Comparison of ENCODE assay signal across 8 cellular contexts in the genomic region with DNA sequence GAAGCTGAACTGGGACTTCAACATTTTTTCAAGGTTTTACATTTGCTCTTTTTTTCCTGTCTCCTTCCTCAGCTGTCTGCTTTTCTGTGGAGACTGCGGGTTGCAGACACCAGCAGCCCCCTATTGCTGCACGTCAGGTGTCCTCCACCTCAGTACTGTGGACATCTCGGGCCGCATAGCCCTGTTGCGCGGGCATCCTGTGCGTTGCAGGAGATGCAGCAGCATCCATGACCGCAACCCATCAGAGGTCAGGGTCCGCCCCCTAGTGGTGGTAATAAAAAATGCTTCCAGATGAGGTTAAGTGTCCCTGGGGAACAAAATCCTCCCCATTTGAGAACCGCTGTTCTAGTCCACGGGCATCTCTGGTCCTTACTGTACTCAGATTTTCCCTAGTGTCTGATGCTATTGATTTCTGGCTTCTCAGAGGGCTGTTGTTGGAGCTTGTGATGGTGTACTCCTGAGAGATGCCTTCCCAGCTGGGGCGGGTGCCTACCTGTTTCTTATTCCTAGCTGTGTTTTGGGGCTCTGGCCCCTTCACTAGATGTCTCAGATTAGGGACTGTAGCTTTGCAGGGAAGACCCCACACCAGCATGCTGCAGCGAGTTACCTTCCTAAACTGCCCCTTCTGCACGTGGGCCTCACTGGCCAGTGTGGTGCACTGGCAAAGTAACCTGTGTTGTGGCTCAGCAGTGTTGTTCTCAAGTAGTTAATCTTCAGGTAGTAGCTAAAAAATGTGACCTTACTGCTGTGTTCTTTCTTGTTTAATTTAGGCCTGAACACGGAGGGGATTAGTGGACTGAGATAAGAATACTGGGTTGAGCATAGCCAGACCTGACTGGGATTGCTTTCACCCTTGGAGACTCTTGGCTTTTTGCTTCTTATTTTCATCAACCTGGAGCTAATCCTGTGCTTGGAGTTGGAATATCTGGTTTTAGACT. TPM values are rescaled to one million over a fixed set of nuclear protein-coding genes. Genes with fewer than 3 reads are reported as not detected.
DNase-seq lines count a peak whose midpoint lies in the region; ATAC-seq and TF ChIP-seq lines count a peak whose summit lies in the region.

No MANE protein-coding gene starts in this region.

- H3K4me1 ChIP-seq in HCT116 (ENCODE audit: control insufficient read depth in 1 of 2, insufficient read depth in 2 of 2, low read length in 2 of 2) (peaks cover 0 to 6% of the 10 kb centered on the region in 2 experiments; a peak in 2 of 4 replicates), heart left ventricle (peaks cover 0 to 14% (median 0%) of the 10 kb centered on the region in 12 donors)

- BruUV-seq in HCT116 (replicated peaks; lab: Mats Ljungman, UMichigan): no TSS peak

- peak; percentile 83 for TF ChIP-seq RAD21 in HCT116 (IDR thresholded peaks at IDR 0.05; ENCODE audit: low read depth)

- DNase-seq in EL: peak; percentile 77
- DNase-seq in HCT116 (ENCODE audit: low read depth, low spot score): peak; percentile 48
- DNase-seq in NCI-H1092 (lab: John Stamatoyannopoulos, UW): peak; percentile 34
- peak; percentile 58 for DNase-seq in T follicular helper cell (ENCODE audit: low read depth)
- peak; percentile 44 for DNase-seq in activated naive CD8-positive, alpha-beta T cell treated with anti-CD3 and anti-CD28 coated beads, Interleukin-2, amount 50 U/mL, for 16 hours (ENCODE audit: low read depth, low spot score)
- DNase-seq in heart left ventricle: peak; percentile 66 to 78 (median 67)
- DNase-seq in renal cortical epithelial cell (ENCODE audit: low read depth): peak; percentile 47

- H2AFZ ChIP-seq in HCT116 (ENCODE audit: low read depth, low read length, poor library complexity, severe bottlenecking): no peak overlapping the region

- POLR2A ChIA-PET in HCT116 (lab: Charles Lee): interaction anchor here (0.6 kb wide), 1 partner anchor 20 kb away, joined by 4 read pairs; no protein-coding TSS in a partner anchor

- 20 to 26% (median 23%) methylated on average over 15 of the region's 15 CpGs for WGBS in heart left ventricle, 4 donors

- H3K4me3 ChIP-seq in HCT116 (replicated peaks in 1 of 2; ENCODE audit: low read depth in 1 of 2, low read length in 2 of 2) (no peak overlapping the region), heart left ventricle (no peak overlapping the region)

- H4K20me1 ChIP-seq in HCT116 (ENCODE audit: insufficient read depth): peaks cover 28% of the 10 kb centered on the region

- RAD21 ChIA-PET in HCT116 (lab: Charles Lee; ENCODE audit: low non-redundant PET in 1 of 2, low total read pairs in 2 of 2, uncharacterized antibody in 2 of 2, unreplicated experiment in 2 of 2): no interaction called here

- intact Hi-C loops in HCT116 (cut with micrococcal nuclease): loop anchor here (1.0 to 5.0 kb wide), 2 partner anchors 87 to 153 kb away; no protein-coding TSS in a partner anchor
- intact Hi-C loops in heart left ventricle (cut with DNase I): loop anchor here (1.0 to 10.0 kb wide), 7 partner anchors 42 to 153 kb away; partner anchors contain the start of gene LETM1 (in 8 of the 10)

- H3K9ac ChIP-seq in HCT116 (ENCODE audit: low read length): no peak overlapping the region

- H3K27ac ChIP-seq in HCT116 (ENCODE audit: low read depth, low read length) (no peak overlapping the region; the same call in 1 of the 2 replicates), heart left ventricle (no peak overlapping the region)

- H3K27me3 ChIP-seq in HCT116 (ENCODE audit: insufficient read depth, low read length) (no peaks in the 10 kb centered on the region), heart left ventricle (no peaks in the 10 kb centered on the region)

- CTCF ChIA-PET in HCT116 (lab: Charles Lee): interaction anchor here (1.0 to 2.4 kb wide), 11 partner anchors 8 to 321 kb away, joined by 3 to 9 read pairs (median 3); no protein-coding TSS in a partner anchor

- no peak for TF ChIP-seq POLR2A in HCT116 (IDR thresholded peaks at IDR 0.05; ENCODE audit: borderline replicate concordance, extremely low read depth, insufficient read depth, insufficient read length)
- TF ChIP-seq POLR2A in heart left ventricle (IDR thresholded peaks at IDR 0.05): no peak

- H3K9me3 ChIP-seq in HCT116 (ENCODE audit: control insufficient read depth in 1 of 2, insufficient read depth in 1 of 2, low read depth in 1 of 2, low read length in 2 of 2): no peaks in the 10 kb centered on the region
- H3K9me3 ChIP-seq in heart left ventricle: no peaks in the 10 kb centered on the region

- peak; percentile 61 to 89 (median 75); a peak in 5 of 6 replicates for TF ChIP-seq CTCF in HCT116 (IDR thresholded peaks at IDR 0.05 in 2 of 3, conservative IDR thresholded peaks at IDR 0.05 in 1 of 3; ENCODE audit: borderline replicate concordance in 1 of 3, insufficient read depth in 1 of 3, low read depth in 2 of 3, low read length in 2 of 3)
- peak; percentile 72 to 96 (median 89) for TF ChIP-seq CTCF in heart left ventricle (IDR thresholded peaks at IDR 0.05)

- H3K36me3 ChIP-seq in HCT116 (ENCODE audit: control insufficient read depth in 1 of 2, insufficient read depth in 2 of 2, low read length in 2 of 2) (peaks cover 9 to 43% of the 10 kb centered on the region in 2 experiments), heart left ventricle (peaks cover 0 to 41% (median 32%) of the 10 kb centered on the region in 9 donors)

- H3K9me2 ChIP-seq in HCT116 (ENCODE audit: insufficient read depth): no peaks in the 10 kb centered on the region

- H3K79me2 ChIP-seq in HCT116 (ENCODE audit: insufficient read depth, low read length): peaks cover 98% of the 10 kb centered on the region

- ATAC-seq in HCT116 (peak; percentile 94), heart left ventricle (peak; percentile 71 to 93 (median 87)), HG02763 (IDR thresholded peaks at IDR 0.05; ENCODE audit: unreplicated experiment) (no peak)

- peak overlapping the region; percentile 11; the same call in 1 of the 2 replicates for H3K4me2 ChIP-seq in HCT116 (ENCODE audit: low read length)

TF ChIP-seq in HCT116, 20 proteins besides CTCF, POLR2A, EP300 and RAD21:
- no peak for TF ChIP-seq SRF (IDR thresholded peaks at IDR 0.05; ENCODE audit: low read depth)
- no peak for TF ChIP-seq POLR2AphosphoS5 (IDR thresholded peaks at IDR 0.05; ENCODE audit: low read depth, low read length)
- no peak for TF ChIP-seq EZH2phosphoT487 (IDR thresholded peaks at IDR 0.05; ENCODE audit: borderline replicate concordance)
- TF ChIP-seq CEBPB (IDR thresholded peaks at IDR 0.05; ENCODE audit: low read depth): no peak
- peak; percentile 10 for TF ChIP-seq YY1 (IDR thresholded peaks at IDR 0.05; ENCODE audit: extremely low read depth, insufficient replicate concordance, low read depth, low read length)

RNA-seq across cellular contexts. Expression of gene NSD2, which starts 28.2 kb away (rescaled TPM):
- 145 TPM for total RNA-seq in HCT116 (2021; ENCODE audit: unreplicated experiment)
- 75.3 and 77.0 TPM in 2 replicates for polyA plus RNA-seq in HCT116 (2012)
- 10 to 100 TPM; 27.4 to 63.3 (median 40.5) TPM for total RNA-seq in heart left ventricle
- polyA plus RNA-seq in heart left ventricle: 10 to 100 TPM; 11.4 to 19.0 TPM
- total RNA-seq in renal cortical epithelial cell: 62.0 and 67.7 TPM in 2 replicates

RNA-seq across cellular contexts. Expression of gene LETM1, which starts 43.5 kb away (rescaled TPM):
- total RNA-seq in HCT116 (2021; ENCODE audit: unreplicated experiment) (67.3 TPM), heart left ventricle (10 to 100 TPM; 35.0 to 54.7 (median 43.4) TPM), renal cortical epithelial cell (94.6 and 102 TPM in 2 replicates)
- polyA plus RNA-seq in HCT116 (2012): 25.9 and 36.3 TPM in 2 replicates
- polyA plus RNA-seq in heart left ventricle: 10 to 100 TPM; 22.1 to 47.4 TPM
